Comparison of ENCODE assay signal across 12 cellular contexts in genomic region chr2:109379507-109379906, GRCh38.
"Had no signal": no experiment of that assay in that cellular context is flagged by ENCODE, and none has a peak within 500 bp of the region (broad histone marks: within the 10 kb centered on the region; RNA-seq: fewer than 3 reads in every experiment).

No MANE protein-coding gene starts in this region.

- H3K27me3 ChIP-seq: adrenal gland, right lobe of liver, upper lobe of right lung had no signal

- H3K4me1 ChIP-seq: right lobe of liver had no signal

- H3K27me3 Mint-ChIP-seq: naive thymus-derived CD8-positive, alpha-beta T cell had no signal

- H3K36me3 ChIP-seq: adrenal gland, right lobe of liver, upper lobe of right lung had no signal

- H3K4me1 Mint-ChIP-seq: activated naive CD4-positive, alpha-beta T cell treated with anti-CD3 and anti-CD28 coated beads, Interleukin-2, amount 10 ng/mL, durations not matched to agents 7 days and 5 days had no signal

- H3K9me3 Mint-ChIP-seq: activated naive CD4-positive, alpha-beta T cell treated with anti-CD3 and anti-CD28 coated beads, Interleukin-2, amount 10 ng/mL, durations not matched to agents 7 days and 5 days; naive thymus-derived CD8-positive, alpha-beta T cell had no signal

- H3K36me3 Mint-ChIP-seq: activated naive CD4-positive, alpha-beta T cell treated with anti-CD3 and anti-CD28 coated beads, Interleukin-2, amount 10 ng/mL, durations not matched to agents 7 days and 5 days had no signal

- H3K4me3 ChIP-seq: adrenal gland, mucosa of descending colon, right lobe of liver, upper lobe of right lung had no signal

- H3K27ac Mint-ChIP-seq: activated naive CD4-positive, alpha-beta T cell treated with anti-CD3 and anti-CD28 coated beads, Interleukin-2, amount 10 ng/mL, durations not matched to agents 7 days and 5 days; progenitor cell of endocrine pancreas had no signal

- H3K4me3 Mint-ChIP-seq: activated naive CD4-positive, alpha-beta T cell treated with anti-CD3 and anti-CD28 coated beads, Interleukin-2, amount 10 ng/mL, durations not matched to agents 7 days and 5 days; naive thymus-derived CD8-positive, alpha-beta T cell had no signal

- H3K27ac ChIP-seq: adrenal gland, right lobe of liver, upper lobe of right lung had no signal

- ATAC-seq: esophagus mucosa; left cardiac atrium; mucosa of descending colon; naive thymus-derived CD8-positive, alpha-beta T cell; right lobe of liver; upper lobe of right lung had no signal

- H3K9me3 ChIP-seq: adrenal gland, mucosa of descending colon, right lobe of liver, upper lobe of right lung had no signal

- DNase-seq: activated naive CD4-positive, alpha-beta T cell treated with anti-CD3 and anti-CD28 coated beads, Interleukin-2, amount 10 ng/mL, durations not matched to agents 7 days and 5 days; dermis blood vessel endothelial cell; left cardiac atrium; mucosa of descending colon; stimulated activated CD4-positive, alpha-beta T cell treated with anti-CD3 and anti-CD28 coated beads, Interleukin-12 subunit alpha, Interleukin-12 subunit beta, amount 100 ng/mL, for 4 hours; stimulated activated naive CD4-positive, alpha-beta T cell treated with Interleukin-2 at 50 U/mL for 16 hours had no signal
